ENCODE assay signal across 35 cellular contexts in genomic region chr15:42621386-42621785, GRCh38.
"Had no signal": no experiment of that assay in that cellular context is flagged by ENCODE, and none has a peak within 500 bp of the region (broad histone marks: within the 10 kb centered on the region; RNA-seq: fewer than 3 reads in every experiment).

No MANE protein-coding gene starts in this region.

- ATAC-seq: activated CD8-positive, alpha-beta T cell treated with anti-CD3 and anti-CD28 coated beads for 36 hours; activated naive CD4-positive, alpha-beta T cell treated with anti-CD3 and anti-CD28 coated beads, Interleukin-2, amount 50 U/mL, for 72 hours; activated T-cell treated with anti-CD3 and anti-CD28 coated beads, Interleukin-2, amount 50 U/mL, for 72 hours; activated T-helper 17 cell treated with anti-CD3 and anti-CD28 coated beads, Interleukin-2, amount 50 U/mL, for 72 hours; body of pancreas; Right ventricle myocardium inferior had no signal

- H2AFZ ChIP-seq: PC-9 had no signal

- H3K36me3 ChIP-seq: adrenal gland, breast epithelium, MG63 had no signal

- H3K9me3 ChIP-seq: adrenal gland, body of pancreas, breast epithelium, MG63 had no signal

- H3K27ac ChIP-seq: adrenal gland, body of pancreas, breast epithelium, KMS-11, PC-9, RWPE1, WERI-Rb-1 had no signal

- H3K27me3 Mint-ChIP-seq: activated CD8-positive, alpha-beta T cell treated with anti-CD3 and anti-CD28 coated beads for 36 hours; activated T-helper 17 cell treated with anti-CD3 and anti-CD28 coated beads, Interleukin-2, amount 50 U/mL, for 72 hours had no signal

- H3K27ac Mint-ChIP-seq: activated CD8-positive, alpha-beta T cell treated with anti-CD3 and anti-CD28 coated beads for 36 hours; activated naive CD4-positive, alpha-beta T cell treated with anti-CD3 and anti-CD28 coated beads, Interleukin-2, amount 50 U/mL, for 72 hours; activated T-cell treated with anti-CD3 and anti-CD28 coated beads, Interleukin-2, amount 50 U/mL, for 72 hours; activated T-helper 17 cell treated with anti-CD3 and anti-CD28 coated beads, Interleukin-2, amount 50 U/mL, for 72 hours had no signal

- H3K4me3 ChIP-seq: adrenal gland, body of pancreas, breast epithelium, MG63, PC-9 had no signal

- FAIRE-seq: astrocyte, RCC 7860 had no signal

- H3K27me3 ChIP-seq: adrenal gland, body of pancreas, breast epithelium, MG63 had no signal

- H3K4me1 ChIP-seq: adrenal gland, body of pancreas, breast epithelium had no signal

- H3K4me3 Mint-ChIP-seq: activated CD8-positive, alpha-beta T cell treated with anti-CD3 and anti-CD28 coated beads for 36 hours; activated T-cell treated with anti-CD3 and anti-CD28 coated beads, Interleukin-2, amount 50 U/mL, for 72 hours; activated T-helper 17 cell treated with anti-CD3 and anti-CD28 coated beads, Interleukin-2, amount 50 U/mL, for 72 hours had no signal

- H3K9me3 Mint-ChIP-seq: activated CD8-positive, alpha-beta T cell treated with anti-CD3 and anti-CD28 coated beads for 36 hours; activated naive CD4-positive, alpha-beta T cell treated with anti-CD3 and anti-CD28 coated beads, Interleukin-2, amount 50 U/mL, for 72 hours; activated T-cell treated with anti-CD3 and anti-CD28 coated beads, Interleukin-2, amount 50 U/mL, for 72 hours; activated T-helper 17 cell treated with anti-CD3 and anti-CD28 coated beads, Interleukin-2, amount 50 U/mL, for 72 hours had no signal

- H3K36me3 Mint-ChIP-seq: activated naive CD4-positive, alpha-beta T cell treated with anti-CD3 and anti-CD28 coated beads, Interleukin-2, amount 50 U/mL, for 72 hours had no signal

- H3K4me2 ChIP-seq: KMS-11, PC-9 had no signal

- DNase-seq: activated CD4-positive, alpha-beta T cell treated with anti-CD3 and anti-CD28 coated beads for 1 hour; activated CD4-positive, alpha-beta T cell treated with anti-CD3 and anti-CD28 coated beads for 48 hours; activated CD4-positive, alpha-beta T cell treated with anti-CD3 and anti-CD28 coated beads, Interleukin-2, amount 50 U/mL, for 4 hours; activated CD4-positive, CD25-positive, alpha-beta regulatory T cell; activated CD8-positive, alpha-beta T cell treated with anti-CD3 and anti-CD28 coated beads for 36 hours; activated effector memory CD4-positive, alpha-beta T cell treated with anti-CD3 and anti-CD28 coated beads, Interleukin-2, amount 50 U/mL, for 16 hours; activated naive CD4-positive, alpha-beta T cell; activated T-cell treated with anti-CD3 and anti-CD28 coated beads, Interleukin-2, amount 50 U/mL, for 1 hour; activated T-cell treated with anti-CD3 and anti-CD28 coated beads, Interleukin-2, amount 50 U/mL, for 72 hours; body of pancreas; MG63; NCI-H1048; NCI-H1105 treated with DMSO at 0.1 percent for 48 hours; NCI-H1436; NCI-H1694; NCI-H1930; NCI-H345; NCI-H524 treated with DMSO at 0.1 percent for 48 hours; NCI-H748 treated with DMSO at 0.1 percent for 48 hours; NK-92 treated with Interleukin-12 subunit alpha and Interleukin-12 subunit beta, amount 100 ng/mL, for 24 hours; PC-9; SIG-M5; SW 1271; T-helper 1 cell; T1000; WERI-Rb-1 had no signal

- H3K9ac ChIP-seq: KMS-11 had no signal
